9 cellular contexts compared by ENCODE assay signal in genomic region chr2:97868986-97869721, GRCh38.
DNase-seq lines count a peak whose midpoint lies in the region; ATAC-seq and TF ChIP-seq lines count a peak whose summit lies in the region.
"Had no signal": no experiment of that assay in that cellular context is flagged by ENCODE, and none has a peak within 500 bp of the region (broad histone marks: within the 10 kb centered on the region; RNA-seq: fewer than 3 reads in every experiment).

No MANE protein-coding gene starts in this region.

- no peaks in the 10 kb centered on the region; the same call in 1 of the 2 replicates for H3K36me3 ChIP-seq in PC-3 (ENCODE audit: low read depth, low read length)

- no peaks in the 10 kb centered on the region for H3K9me3 ChIP-seq in PC-3 (ENCODE audit: low read length)

- BruUV-seq in PC-3 (replicated peaks; lab: Mats Ljungman, UMichigan): no TSS peak

- DNase-seq in DMS53 (lab: John Stamatoyannopoulos, UW) (peak; percentile 97), PC-3 (peak; percentile 95), fibroblast of peridontal ligament (ENCODE audit: extremely low read depth) (peak; percentile 92), non-pigmented ciliary epithelial cell (ENCODE audit: low read depth) (peak; percentile 79), NCI-H1694 treated with DMSO at 0.1 percent for 48 hours (lab: John Stamatoyannopoulos, UW) (no peak)
- DNase-seq: erythroblast had no signal

- peaks cover 30% of the 10 kb centered on the region for H3K79me2 ChIP-seq in PC-3 (ENCODE audit: low read length)

- no peaks in the 10 kb centered on the region for H3K9me2 ChIP-seq in PC-3 (replicated peaks; ENCODE audit: low read length)

- CTCF ChIA-PET in PC-3 (lab: Charles Lee): no interaction called here

- peaks cover 34% of the 10 kb centered on the region for H3F3A ChIP-seq in PC-3 (ENCODE audit: low read length, unreplicated experiment)

- no peak overlapping the region for H2AFZ ChIP-seq in PC-3 (ENCODE audit: low read length)

- POLR2A ChIA-PET in PC-3 (lab: Charles Lee; ENCODE audit: unreplicated experiment): interaction anchor here (0.6 kb wide), 2 partner anchors 50 to 188 kb away, joined by 3 to 4 read pairs; no protein-coding TSS in a partner anchor

- H3K9ac ChIP-seq in PC-3 (ENCODE audit: low read length): peak overlapping the region; percentile 93

- H3K4me2 ChIP-seq in PC-3 (ENCODE audit: low read length): peak overlapping the region; percentile 79

- H4K20me1 ChIP-seq in PC-3 (ENCODE audit: low read length): no peaks in the 10 kb centered on the region

- no peaks in the 10 kb centered on the region for H3K27me3 ChIP-seq in PC-3 (ENCODE audit: low read length)

- intact Hi-C loops in PC-3 (cut with micrococcal nuclease): loop anchor here (1.0 kb wide), 1 partner anchor 20 kb away; no protein-coding TSS in a partner anchor

- TF ChIP-seq CTCF in PC-3 (conservative IDR thresholded peaks at IDR 0.05; ENCODE audit: low read depth, low read length): no peak

- peaks cover 57% of the 10 kb centered on the region for H3K4me1 ChIP-seq in PC-3 (ENCODE audit: insufficient read depth, low read length)

- ATAC-seq in PC-3 (peak; percentile 78), HG02870 (IDR thresholded peaks at IDR 0.05; ENCODE audit: unreplicated experiment) (no peak), GM19324 (IDR thresholded peaks at IDR 0.05; ENCODE audit: low FRiP score, unreplicated experiment) (no peak), GM18861 (IDR thresholded peaks at IDR 0.05; ENCODE audit: unreplicated experiment) (no peak)

- peak overlapping the region; percentile 50 for H3K4me3 ChIP-seq in PC-3 (ENCODE audit: low read length)

- peak overlapping the region; percentile 100 for H3K27ac ChIP-seq in PC-3 (ENCODE audit: low read length)
